In the genomic region with DNA sequence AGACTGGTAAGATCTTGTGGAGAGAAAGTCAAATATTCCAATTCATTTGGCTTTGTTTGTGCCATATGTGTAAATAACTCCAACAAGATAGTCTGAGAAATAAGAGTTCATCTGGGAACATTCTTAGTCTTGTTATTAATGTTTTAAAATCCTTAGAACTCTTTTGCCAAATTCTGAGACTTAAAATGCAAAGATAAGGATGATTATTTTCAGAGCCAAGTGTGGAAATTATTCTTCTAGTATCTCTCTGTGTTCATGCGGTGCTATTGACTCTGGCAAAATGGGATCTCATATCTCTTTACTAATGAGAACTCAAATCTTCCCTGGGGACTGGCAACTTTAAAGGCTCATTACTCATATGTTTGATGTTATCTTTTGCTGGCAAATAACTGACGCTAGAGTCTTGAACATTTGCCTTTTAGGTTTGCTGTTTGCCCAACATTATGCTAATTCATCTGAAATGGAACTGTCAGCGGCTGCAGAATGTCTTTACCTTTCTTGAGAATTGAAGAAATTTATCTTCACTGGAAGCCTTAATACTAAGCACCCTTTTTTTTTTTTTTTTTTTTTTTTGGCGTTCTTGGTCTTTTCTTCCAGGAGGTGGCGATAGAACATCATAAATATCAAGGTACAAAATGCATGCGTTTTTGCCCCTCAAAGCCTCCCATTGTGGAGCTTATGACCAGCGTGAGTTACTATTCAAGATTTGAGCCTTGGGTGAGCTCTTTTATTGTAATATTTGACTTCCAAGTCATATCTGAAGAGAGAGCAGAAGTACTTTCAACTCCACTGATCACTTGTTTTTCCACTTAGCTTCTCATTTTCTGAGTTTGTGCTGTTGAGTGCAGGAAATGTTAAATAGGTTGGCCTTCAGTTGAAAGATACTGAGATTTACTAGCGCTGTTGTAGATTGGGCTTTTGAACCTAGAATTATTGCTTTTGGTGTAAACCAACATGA, we compare ENCODE assay signal across 8 cellular contexts.
A peak's percentile ranks its signal among the peaks of the same experiment; 100 is the strongest.
DNase-seq lines count a peak whose midpoint lies in the region; ATAC-seq, FAIRE-seq and TF ChIP-seq lines count a peak whose summit lies in the region.

No MANE protein-coding gene starts in this region.

- H3K27ac Mint-ChIP-seq in activated CD4-positive, alpha-beta T cell treated with anti-CD3 and anti-CD28 coated beads for 36 hours = no peak overlapping the region

- no peaks in the 10 kb centered on the region for H3K36me3 ChIP-seq in body of pancreas (replicated peaks in 1 of 2; ENCODE audit: insufficient read depth in 1 of 2, low read depth in 2 of 2)

- CTCF ChIA-PET in activated CD4-positive, alpha-beta T cell treated with anti-CD3 and anti-CD28 coated beads for 36 hours (lab: Charles Lee) = interaction anchor here (0.6 to 4.4 kb wide), 42 partner anchors 9 to 1381 kb away, joined by 3 to 39 read pairs (median 4); a partner anchor contains a TSS

- H3K9me3 Mint-ChIP-seq in activated CD4-positive, alpha-beta T cell treated with anti-CD3 and anti-CD28 coated beads for 36 hours (ENCODE audit: low read depth) = peaks cover 4% of the 10 kb centered on the region

- no peaks in the 10 kb centered on the region for H3K9me3 ChIP-seq in body of pancreas

- POLR2A ChIA-PET in activated CD4-positive, alpha-beta T cell treated with anti-CD3 and anti-CD28 coated beads for 36 hours (lab: Charles Lee) = interaction anchor here (0.6 kb wide), 1 partner anchor 250 kb away, joined by 3 read pairs; no protein-coding TSS in a partner anchor

- H3K27ac ChIP-seq in body of pancreas = peak overlapping the region in 3 of 4 donors; percentile 62 to 70 (median 69)

- peak; percentile 65 for ATAC-seq in activated CD4-positive, alpha-beta T cell treated with anti-CD3 and anti-CD28 coated beads for 36 hours
- ATAC-seq in HG02885 (IDR thresholded peaks at IDR 0.05; ENCODE audit: poor library complexity, unreplicated experiment) = peak; percentile 61
- peak; percentile 77 for ATAC-seq in body of pancreas
- peak; percentile 63 for ATAC-seq in stimulated activated naive CD8-positive, alpha-beta T cell treated with anti-CD3 and anti-CD28 coated beads, Interleukin-15, Interleukin-2, amounts not matched to agents 100 U/mL and 50 U/mL, for 24 hours

- H3K4me3 Mint-ChIP-seq in activated CD4-positive, alpha-beta T cell treated with anti-CD3 and anti-CD28 coated beads for 36 hours = no peak overlapping the region

- peaks cover 15% of the 10 kb centered on the region for H3K4me1 ChIP-seq in body of pancreas

- WGBS in body of pancreas, 2 donors = 4% methylated on average over 8 of the region's 8 CpGs

- no peak for TF ChIP-seq POLR2A in body of pancreas (IDR thresholded peaks at IDR 0.05)

- peaks cover 29% of the 10 kb centered on the region for H3K4me1 Mint-ChIP-seq in activated CD4-positive, alpha-beta T cell treated with anti-CD3 and anti-CD28 coated beads for 36 hours

- no peaks in the 10 kb centered on the region for H3K27me3 Mint-ChIP-seq in activated CD4-positive, alpha-beta T cell treated with anti-CD3 and anti-CD28 coated beads for 36 hours

- no peak overlapping the region for H3K4me3 ChIP-seq in body of pancreas

- intact Hi-C loops in activated CD4-positive, alpha-beta T cell treated with anti-CD3 and anti-CD28 coated beads for 36 hours (cut with DNase I, micrococcal nuclease) = loop anchor here (1.0 to 10.0 kb wide), 8 partner anchors 86 to 799 kb away; a partner anchor contains a TSS
- intact Hi-C loops in body of pancreas (cut with DNase I) = no loop called here

- no peaks in the 10 kb centered on the region for H3K27me3 ChIP-seq in body of pancreas

- TF ChIP-seq CTCF in body of pancreas (IDR thresholded peaks at IDR 0.05) = peak; percentile 29 to 75 (median 57)

- no peak for FAIRE-seq in GM19239 (lab: Jason Lieb, UNC)

- peaks cover 8% of the 10 kb centered on the region for H3K36me3 Mint-ChIP-seq in activated CD4-positive, alpha-beta T cell treated with anti-CD3 and anti-CD28 coated beads for 36 hours (ENCODE audit: low read depth)

- peak; percentile 22 for DNase-seq in activated CD4-positive, alpha-beta T cell treated with anti-CD3 and anti-CD28 coated beads for 36 hours
- DNase-seq in activated CD4-positive, alpha-beta T cell treated with anti-CD3 and anti-CD28 coated beads for 48 hours = no peak
- DNase-seq in NCI-H510A (lab: John Stamatoyannopoulos, UW) = peak; percentile 25
- DNase-seq in body of pancreas = peak; percentile 18 to 53 (median 40)
- peak; percentile 34 for DNase-seq in iPS-NIHi7 (ENCODE audit: extremely low spot score)
- DNase-seq in stimulated activated naive CD8-positive, alpha-beta T cell treated with anti-CD3 and anti-CD28 coated beads, Interleukin-15, Interleukin-2, amounts not matched to agents 100 U/mL and 50 U/mL, for 24 hours = no peak
- DNase-seq in GM19239 (ENCODE audit: insufficient read length, low spot score) = no peak

Comparison
In these comparisons a context has a peak if more than half of its experiments do, and no peak if none do; other contexts are left out.
1. DNase-seq: peak in activated CD4-positive, alpha-beta T cell treated with anti-CD3 and anti-CD28 coated beads for 36 hours (single experiment), NCI-H510A (single experiment), body of pancreas (4 of 4) and iPS-NIHi7 (single experiment); none in activated CD4-positive, alpha-beta T cell treated with anti-CD3 and anti-CD28 coated beads for 48 hours (single experiment), stimulated activated naive CD8-positive, alpha-beta T cell treated with anti-CD3 and anti-CD28 coated beads, Interleukin-15, Interleukin-2, amounts not matched to agents 100 U/mL and 50 U/mL, for 24 hours (single experiment) and GM19239 (single experiment).
2. Peak in every context shown above with its lines, with median percentiles within 50 percentile points of each other: ATAC-seq.